25 cellular contexts compared by ENCODE assay signal in the genomic region with DNA sequence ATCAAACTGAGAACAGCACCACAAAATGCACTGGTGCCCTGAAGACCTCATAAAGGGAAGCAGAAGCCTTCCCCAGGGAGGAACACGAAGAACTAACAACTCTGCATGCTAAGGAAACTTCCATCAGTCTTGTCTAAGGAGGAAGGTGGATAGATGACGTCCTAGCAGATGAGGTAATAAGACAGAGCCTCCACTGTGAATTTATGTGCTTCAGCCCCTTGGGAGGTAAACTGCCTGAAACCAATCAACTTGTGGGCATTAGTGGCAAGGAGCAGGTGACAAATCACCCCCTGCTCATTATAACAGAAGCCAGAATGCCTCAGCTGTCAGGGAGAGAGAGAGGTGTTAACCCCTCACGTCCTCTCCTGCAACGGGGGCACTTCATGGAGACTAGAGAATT. TPM values are rescaled to one million over a fixed set of nuclear protein-coding genes. Genes with fewer than 3 reads are reported as not detected.
A peak's percentile ranks its signal among the peaks of the same experiment; 100 is the strongest.
DNase-seq lines count a peak whose midpoint lies in the region; ATAC-seq and TF ChIP-seq lines count a peak whose summit lies in the region.
"Had no signal": no experiment of that assay in that cellular context is flagged by ENCODE, and none has a peak within 500 bp of the region (broad histone marks: within the 10 kb centered on the region; RNA-seq: fewer than 3 reads in every experiment).

No MANE protein-coding gene starts in this region.

- no peaks in the 10 kb centered on the region for H3K27me3 Mint-ChIP-seq in WTC11 (ENCODE audit: low read depth)
- H3K27me3 Mint-ChIP-seq in stimulated activated naive B cell treated with anti-CD40 and anti-IgM and Interleukin-4, amounts not matched to agents 10 μg/mL and 1 μg/mL and 100 μg/mL, for 72 hours = no peaks in the 10 kb centered on the region
- H3K27me3 Mint-ChIP-seq: activated T-helper 17 cell treated with anti-CD3 and anti-CD28 coated beads, Interleukin-2, amount 50 U/mL, for 72 hours had no signal

- no peak overlapping the region for H3K18ac ChIP-seq in mesendoderm (ENCODE audit: low read length)

- H2BK15ac ChIP-seq in mesendoderm (replicated peaks; ENCODE audit: low read depth) = no peak overlapping the region

- no peaks in the 10 kb centered on the region for H3K27me3 ChIP-seq in mesendoderm (ENCODE audit: insufficient read depth, low read length, poor library complexity)
- H3K27me3 ChIP-seq: pancreas, sigmoid colon had no signal

- POLR2A ChIA-PET in WTC11 (lab: Charles Lee) = interaction anchor here (0.6 kb wide), 1 partner anchor 27 kb away, joined by 3 read pairs; no protein-coding TSS in a partner anchor

- CTCF ChIA-PET in WTC11 (lab: Charles Lee) = no interaction called here

- no CpG with 5 or more reads among the region's 4 CpGs for WGBS in mesendoderm (ENCODE audit: extremely low coverage, insufficient coverage, low lambda C conversion rate)

- no peak overlapping the region for H3K4me3 ChIP-seq in mesendoderm (ENCODE audit: low read length)
- H3K4me3 ChIP-seq: pancreas, sigmoid colon, tibial artery had no signal

- H3K4me3 Mint-ChIP-seq in WTC11 = no peak overlapping the region
- no peak overlapping the region for H3K4me3 Mint-ChIP-seq in stimulated activated naive B cell treated with anti-CD40 and anti-IgM and Interleukin-4, amounts not matched to agents 10 μg/mL and 1 μg/mL and 100 μg/mL, for 72 hours
- H3K4me3 Mint-ChIP-seq: activated T-helper 17 cell treated with anti-CD3 and anti-CD28 coated beads, Interleukin-2, amount 50 U/mL, for 72 hours; B cell; brain; endodermal cell; immature natural killer cell had no signal

- no peaks in the 10 kb centered on the region for H3K36me3 Mint-ChIP-seq in WTC11
- no peaks in the 10 kb centered on the region for H3K36me3 Mint-ChIP-seq in stimulated activated naive B cell treated with anti-CD40 and anti-IgM and Interleukin-4, amounts not matched to agents 10 μg/mL and 1 μg/mL and 100 μg/mL, for 72 hours
- H3K36me3 Mint-ChIP-seq: brain, immature natural killer cell had no signal

- H2AK5ac ChIP-seq in mesendoderm (ENCODE audit: low read length) = no peak overlapping the region

- no peaks in the 10 kb centered on the region for H3K9me3 Mint-ChIP-seq in WTC11
- peaks cover 0 to 5% of the 10 kb centered on the region in 2 donors for H3K9me3 Mint-ChIP-seq in stimulated activated naive B cell treated with anti-CD40 and anti-IgM and Interleukin-4, amounts not matched to agents 10 μg/mL and 1 μg/mL and 100 μg/mL, for 72 hours
- H3K9me3 Mint-ChIP-seq: activated T-helper 17 cell treated with anti-CD3 and anti-CD28 coated beads, Interleukin-2, amount 50 U/mL, for 72 hours; endodermal cell; immature natural killer cell had no signal

- no peak overlapping the region for H3K56ac ChIP-seq in mesendoderm (ENCODE audit: low read length)

- no peak overlapping the region for H4K5ac ChIP-seq in mesendoderm (ENCODE audit: low read length)

- peak overlapping the region; percentile 32; the same call in 1 of the 2 replicates for H3K27ac Mint-ChIP-seq in WTC11
- H3K27ac Mint-ChIP-seq in stimulated activated naive B cell treated with anti-CD40 and anti-IgM and Interleukin-4, amounts not matched to agents 10 μg/mL and 1 μg/mL and 100 μg/mL, for 72 hours = no peak overlapping the region
- H3K27ac Mint-ChIP-seq: activated T-helper 17 cell treated with anti-CD3 and anti-CD28 coated beads, Interleukin-2, amount 50 U/mL, for 72 hours; B cell; endodermal cell; immature natural killer cell had no signal

- no peak overlapping the region for H2BK5ac ChIP-seq in mesendoderm (ENCODE audit: low read length)

- no peak for ATAC-seq in WTC11
- ATAC-seq in stimulated activated naive B cell treated with anti-CD40 and anti-IgM and Interleukin-4, amounts not matched to agents 10 μg/mL and 1 μg/mL and 100 μg/mL, for 72 hours (replicated peaks) = peak; percentile 73 to 88
- ATAC-seq: activated T-helper 17 cell treated with anti-CD3 and anti-CD28 coated beads, Interleukin-2, amount 50 U/mL, for 72 hours; Panc1; pancreas had no signal

- no peaks in the 10 kb centered on the region for H3K36me3 ChIP-seq in mesendoderm (ENCODE audit: control insufficient read depth, insufficient read depth, low read length)
- H3K36me3 ChIP-seq: pancreas, sigmoid colon, tibial artery had no signal

- no peaks in the 10 kb centered on the region for H3K79me2 ChIP-seq in mesendoderm (ENCODE audit: control insufficient read depth, insufficient read depth, low read length)

- peak; percentile 23 for DNase-seq in NCI-H2171 treated with DMSO at 0.1 percent for 48 hours (lab: John Stamatoyannopoulos, UW)
- no peak for DNase-seq in NCI-H2171 (lab: John Stamatoyannopoulos, UW)
- peak; percentile 80 for DNase-seq in MV-4-11 (lab: John Stamatoyannopoulos, UW)
- no peak for DNase-seq in WTC11 (ENCODE audit: low spot score)
- DNase-seq in stimulated activated naive B cell treated with anti-CD40 and anti-IgM and Interleukin-4, amounts not matched to agents 10 μg/mL and 1 μg/mL and 100 μg/mL, for 72 hours = no peak
- no peak for DNase-seq in NCI-H510A treated with DMSO at 0.1 percent for 48 hours (lab: John Stamatoyannopoulos, UW)
- DNase-seq in mesendoderm = no peak
- no peak for DNase-seq in KG1 (lab: John Stamatoyannopoulos, UW)
- DNase-seq: 8988T; activated CD4-positive, alpha-beta T cell treated with anti-CD3 and anti-CD28 coated beads for 1 hour; endodermal cell; GOT3; head of caudate nucleus; immature natural killer cell; NCI-H2029 treated with DMSO at 0.1 percent for 48 hours; NCI-H524; pancreas; sigmoid colon; SK-N-SH; stimulated activated naive CD4-positive, alpha-beta T cell treated with Interleukin-2 at 50 U/mL for 16 hours; tibial artery had no signal

- no peak for TF ChIP-seq CTCF in WTC11 (IDR thresholded peaks at IDR 0.05)

- H3K23ac ChIP-seq in mesendoderm (ENCODE audit: low read length) = no peak overlapping the region

- no peaks in the 10 kb centered on the region for H3K4me1 ChIP-seq in mesendoderm (ENCODE audit: control insufficient read depth, low read depth, low read length)
- H3K4me1 ChIP-seq: pancreas, sigmoid colon, tibial artery had no signal

- no peaks in the 10 kb centered on the region for H3K79me1 ChIP-seq in mesendoderm (ENCODE audit: low read length)

- H2BK120ac ChIP-seq in mesendoderm (ENCODE audit: low read depth, low read length) = no peak overlapping the region

- H3K9ac ChIP-seq in mesendoderm (ENCODE audit: low read length) = no peak overlapping the region
- H3K9ac ChIP-seq: SK-N-SH had no signal

- peaks cover 23% of the 10 kb centered on the region for H3K4me1 Mint-ChIP-seq in WTC11
- peaks cover 5 to 15% of the 10 kb centered on the region in 2 donors for H3K4me1 Mint-ChIP-seq in stimulated activated naive B cell treated with anti-CD40 and anti-IgM and Interleukin-4, amounts not matched to agents 10 μg/mL and 1 μg/mL and 100 μg/mL, for 72 hours
- H3K4me1 Mint-ChIP-seq: activated T-helper 17 cell treated with anti-CD3 and anti-CD28 coated beads, Interleukin-2, amount 50 U/mL, for 72 hours; endodermal cell; immature natural killer cell had no signal

- H3K27ac ChIP-seq in mesendoderm (ENCODE audit: low read depth, low read length) = no peak overlapping the region
- H3K27ac ChIP-seq: pancreas, sigmoid colon, tibial artery had no signal

- H3K4ac ChIP-seq in mesendoderm (ENCODE audit: low read depth, low read length) = no peak overlapping the region

- no peak overlapping the region for H4K8ac ChIP-seq in mesendoderm (ENCODE audit: low read depth, low read length)

- H3K4me2 ChIP-seq in mesendoderm (ENCODE audit: low read length) = no peak overlapping the region
- H3K4me2 ChIP-seq: SK-N-SH had no signal

TF ChIP-seq in WTC11, 78 proteins besides CTCF, POLR2A, EP300 and RAD21:
- TF ChIP-seq, protein P1, sequence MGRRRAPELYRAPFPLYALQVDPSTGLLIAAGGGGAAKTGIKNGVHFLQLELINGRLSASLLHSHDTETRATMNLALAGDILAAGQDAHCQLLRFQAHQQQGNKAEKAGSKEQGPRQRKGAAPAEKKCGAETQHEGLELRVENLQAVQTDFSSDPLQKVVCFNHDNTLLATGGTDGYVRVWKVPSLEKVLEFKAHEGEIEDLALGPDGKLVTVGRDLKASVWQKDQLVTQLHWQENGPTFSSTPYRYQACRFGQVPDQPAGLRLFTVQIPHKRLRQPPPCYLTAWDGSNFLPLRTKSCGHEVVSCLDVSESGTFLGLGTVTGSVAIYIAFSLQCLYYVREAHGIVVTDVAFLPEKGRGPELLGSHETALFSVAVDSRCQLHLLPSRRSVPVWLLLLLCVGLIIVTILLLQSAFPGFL (CRISPR knock-in tag; IDR thresholded peaks at IDR 0.05; ENCODE audit: borderline replicate concordance) = no peak
- TF ChIP-seq GTF2I (CRISPR knock-in tag; conservative IDR thresholded peaks at IDR 0.05) = no peak
- TF ChIP-seq, protein P2, sequence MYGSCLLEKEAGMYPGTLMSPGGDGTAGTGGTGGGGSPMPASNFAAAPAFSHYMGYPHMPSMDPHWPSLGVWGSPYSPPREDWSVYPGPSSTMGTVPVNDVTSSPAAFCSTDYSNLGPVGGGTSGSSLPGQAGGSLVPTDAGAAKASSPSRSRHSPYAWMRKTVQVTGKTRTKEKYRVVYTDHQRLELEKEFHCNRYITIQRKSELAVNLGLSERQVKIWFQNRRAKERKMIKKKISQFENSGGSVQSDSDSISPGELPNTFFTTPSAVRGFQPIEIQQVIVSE (CRISPR knock-in tag; IDR thresholded peaks at IDR 0.05; ENCODE audit: borderline replicate concordance) = no peak
- TF ChIP-seq FOXP1 (CRISPR knock-in tag; IDR thresholded peaks at IDR 0.05; ENCODE audit: borderline replicate concordance) = no peak
- TF ChIP-seq, protein P3, sequence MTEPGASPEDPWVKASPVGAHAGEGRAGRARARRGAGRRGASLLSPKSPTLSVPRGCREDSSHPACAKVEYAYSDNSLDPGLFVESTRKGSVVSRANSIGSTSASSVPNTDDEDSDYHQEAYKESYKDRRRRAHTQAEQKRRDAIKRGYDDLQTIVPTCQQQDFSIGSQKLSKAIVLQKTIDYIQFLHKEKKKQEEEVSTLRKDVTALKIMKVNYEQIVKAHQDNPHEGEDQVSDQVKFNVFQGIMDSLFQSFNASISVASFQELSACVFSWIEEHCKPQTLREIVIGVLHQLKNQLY (CRISPR knock-in tag; IDR thresholded peaks at IDR 0.05) = no peak
- no peak for TF ChIP-seq ZNF232 (CRISPR knock-in tag; IDR thresholded peaks at IDR 0.05)
- TF ChIP-seq FOXJ3 (CRISPR knock-in tag; IDR thresholded peaks at IDR 0.05; ENCODE audit: borderline replicate concordance) = no peak
- TF ChIP-seq, protein P4, sequence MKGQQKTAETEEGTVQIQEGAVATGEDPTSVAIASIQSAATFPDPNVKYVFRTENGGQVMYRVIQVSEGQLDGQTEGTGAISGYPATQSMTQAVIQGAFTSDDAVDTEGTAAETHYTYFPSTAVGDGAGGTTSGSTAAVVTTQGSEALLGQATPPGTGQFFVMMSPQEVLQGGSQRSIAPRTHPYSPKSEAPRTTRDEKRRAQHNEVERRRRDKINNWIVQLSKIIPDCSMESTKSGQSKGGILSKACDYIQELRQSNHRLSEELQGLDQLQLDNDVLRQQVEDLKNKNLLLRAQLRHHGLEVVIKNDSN (CRISPR knock-in tag; IDR thresholded peaks at IDR 0.05) = no peak

RNA-seq across cellular contexts. Expression of a gene that starts 48.9 kb away (rescaled TPM):
- 122 to 124 TPM (median 123 TPM) in 3 replicates for total RNA-seq in WTC11 (2021)
- polyA plus RNA-seq in mesendoderm (2013, experiment 1 of 2) = 64.2 TPM
- 66.0 TPM for polyA plus RNA-seq in mesendoderm (2013, experiment 2 of 2)

Comparison
In these comparisons a context has a peak if more than half of its experiments do, and no peak if none do; other contexts are left out.
1. DNase-seq: peak in NCI-H2171 treated with DMSO at 0.1 percent for 48 hours (single experiment) and MV-4-11 (single experiment); none in NCI-H2171 (single experiment), WTC11 (single experiment), stimulated activated naive B cell treated with anti-CD40 and anti-IgM and Interleukin-4, amounts not matched to agents 10 μg/mL and 1 μg/mL and 100 μg/mL, for 72 hours (single experiment), NCI-H510A treated with DMSO at 0.1 percent for 48 hours (single experiment), mesendoderm (single experiment) and KG1 (single experiment).